8 cellular contexts compared by ENCODE assay signal in the genomic region with DNA sequence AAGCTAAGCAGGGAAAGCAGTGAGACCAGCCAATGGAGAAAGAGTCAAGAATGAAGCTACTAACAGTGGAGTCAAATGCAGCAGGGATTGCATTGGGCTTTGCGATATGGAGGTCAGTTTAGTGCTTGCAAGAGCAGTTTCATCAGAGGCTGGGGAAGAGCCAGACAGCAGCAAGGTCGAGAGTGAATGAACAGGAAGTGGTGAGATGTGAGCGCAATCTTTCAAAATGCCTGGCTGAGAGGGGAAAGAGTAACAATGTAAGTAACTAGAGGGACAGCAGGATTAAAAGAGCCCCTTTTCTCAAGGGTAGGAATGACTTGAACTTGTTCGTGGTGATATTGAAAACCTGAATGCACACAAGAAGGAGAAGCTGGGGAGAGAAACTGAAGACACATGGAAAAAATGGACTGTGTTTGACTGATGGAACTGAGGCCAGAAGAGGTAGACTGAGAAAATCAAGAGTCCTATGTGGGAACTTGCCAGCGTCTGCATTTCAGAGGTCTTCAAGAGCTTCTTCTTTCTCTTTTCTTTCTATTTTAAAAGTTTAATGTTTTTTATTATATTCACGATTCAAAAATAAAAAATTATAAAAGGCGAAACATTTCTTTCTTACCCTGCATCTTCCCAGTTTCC. TPM values are rescaled to one million over a fixed set of nuclear protein-coding genes. Genes with fewer than 3 reads are reported as not detected.
DNase-seq lines count a peak whose midpoint lies in the region; ATAC-seq and TF ChIP-seq lines count a peak whose summit lies in the region.

No MANE protein-coding gene starts in this region.

- peaks cover 9% of the 10 kb centered on the region for H3K4me1 Mint-ChIP-seq in MCF 10A (ENCODE audit: insufficient read depth, unreplicated experiment)
- peaks cover 40% of the 10 kb centered on the region for H3K4me1 Mint-ChIP-seq in stimulated activated memory B cell treated with anti-CD40 and anti-IgM and Interleukin-4, amounts not matched to agents 10 μg/mL and 1 μg/mL and 100 μg/mL, for 72 hours

- no peaks in the 10 kb centered on the region for H3K36me3 ChIP-seq in breast epithelium
- no peaks in the 10 kb centered on the region for H3K36me3 ChIP-seq in OCI-LY1 (ENCODE audit: insufficient read depth, low read length)
- H3K36me3 ChIP-seq in mammary epithelial cell (ENCODE audit: insufficient read depth, low read length) = no peaks in the 10 kb centered on the region
- H3K36me3 ChIP-seq in stomach = no peaks in the 10 kb centered on the region

- no TSS peak for BruUV-seq in MCF 10A (replicated peaks; lab: Mats Ljungman, UMichigan)
- BruUV-seq in mammary epithelial cell (replicated peaks; lab: Mats Ljungman, UMichigan) = no TSS peak

- no peaks in the 10 kb centered on the region for H3K27me3 Mint-ChIP-seq in MCF 10A (ENCODE audit: insufficient read depth, unreplicated experiment)
- H3K27me3 Mint-ChIP-seq in stimulated activated memory B cell treated with anti-CD40 and anti-IgM and Interleukin-4, amounts not matched to agents 10 μg/mL and 1 μg/mL and 100 μg/mL, for 72 hours = peaks cover 8% of the 10 kb centered on the region

- no peaks in the 10 kb centered on the region for H3K36me3 Mint-ChIP-seq in MCF 10A (ENCODE audit: insufficient read depth, unreplicated experiment)
- H3K36me3 Mint-ChIP-seq in stimulated activated memory B cell treated with anti-CD40 and anti-IgM and Interleukin-4, amounts not matched to agents 10 μg/mL and 1 μg/mL and 100 μg/mL, for 72 hours = no peaks in the 10 kb centered on the region

- H4K20me1 ChIP-seq in OCI-LY1 (ENCODE audit: insufficient read depth, low read length) = no peaks in the 10 kb centered on the region
- no peaks in the 10 kb centered on the region for H4K20me1 ChIP-seq in mammary epithelial cell (ENCODE audit: insufficient read depth, low read length)

- H3F3A ChIP-seq in OCI-LY1 (ENCODE audit: insufficient read depth, low read length) = no peaks in the 10 kb centered on the region

- H3K4me1 ChIP-seq in breast epithelium = no peaks in the 10 kb centered on the region
- peaks cover 50% of the 10 kb centered on the region for H3K4me1 ChIP-seq in OCI-LY1 (ENCODE audit: insufficient read depth, low read length, severe bottlenecking)
- no peaks in the 10 kb centered on the region for H3K4me1 ChIP-seq in mammary epithelial cell (ENCODE audit: insufficient read depth, low read length)
- H3K4me1 ChIP-seq in stomach = peaks cover 0 to 28% (median 3%) of the 10 kb centered on the region in 4 donors

- intact Hi-C loops in MCF 10A (cut with micrococcal nuclease) = no loop called here
- intact Hi-C loops in breast epithelium (cut with DNase I; ENCODE audit: low total_unique reads) = no loop called here
- intact Hi-C loops in mammary epithelial cell (cut with micrococcal nuclease) = no loop called here
- intact Hi-C loops in sciatic nerve (cut with DNase I) = no loop called here
- intact Hi-C loops in stomach (cut with DNase I; ENCODE audit: low total_unique reads) = no loop called here

- 84% methylated on average over 7 of the region's 7 CpGs for WGBS in mammary epithelial cell (ENCODE audit: low coverage, missing lambda C conversion rate)
- WGBS in stomach, 5 donors = 58 to 78% (median 72%) methylated on average over 7 of the region's 7 CpGs

- H3K9me3 ChIP-seq in breast epithelium (no peaks in the 10 kb centered on the region), OCI-LY1 (ENCODE audit: low read length) (no peaks in the 10 kb centered on the region), mammary epithelial cell (replicated peaks; ENCODE audit: insufficient read depth, low read length) (no peaks in the 10 kb centered on the region), stomach (no peaks in the 10 kb centered on the region)

- ATAC-seq in HG02798 (IDR thresholded peaks at IDR 0.05; ENCODE audit: poor library complexity, unreplicated experiment) = peak; percentile 88
- ATAC-seq in stimulated activated memory B cell treated with anti-CD40 and anti-IgM and Interleukin-4, amounts not matched to agents 10 μg/mL and 1 μg/mL and 100 μg/mL, for 72 hours = peak; percentile 78
- no peak for ATAC-seq in sciatic nerve

- H3K79me2 ChIP-seq in OCI-LY1 (ENCODE audit: insufficient read depth, low read length) = no peaks in the 10 kb centered on the region
- no peaks in the 10 kb centered on the region for H3K79me2 ChIP-seq in mammary epithelial cell (ENCODE audit: insufficient read depth, low read length)

- no peak overlapping the region for H3K27ac Mint-ChIP-seq in MCF 10A (ENCODE audit: low read depth, unreplicated experiment)
- peak overlapping the region; percentile 40 for H3K27ac Mint-ChIP-seq in stimulated activated memory B cell treated with anti-CD40 and anti-IgM and Interleukin-4, amounts not matched to agents 10 μg/mL and 1 μg/mL and 100 μg/mL, for 72 hours

- H3K9ac ChIP-seq in OCI-LY1 (ENCODE audit: low read length) (peak overlapping the region; percentile 5), mammary epithelial cell (ENCODE audit: insufficient read depth, low read length) (no peak overlapping the region)

- in situ Hi-C loops in mammary epithelial cell (cut with MboI; ENCODE audit: low sequenced_read_pairs in 2 of 2) = no loop called here

- CTCF ChIA-PET in MCF 10A (lab: Yijun Ruan, JAX) (interaction anchor here (0.6 to 1.2 kb wide), 3 partner anchors 14 to 1959 kb away, joined by 3 to 7 read pairs (median 3); no protein-coding TSS in a partner anchor), mammary epithelial cell (lab: Charles Lee; ENCODE audit: low non-redundant PET) (no interaction called here)

- dilution Hi-C loops in mammary epithelial cell (cut with HindIII; ENCODE audit: low sequenced_read_pairs) = no loop called here

- H3K4me2 ChIP-seq in OCI-LY1 (ENCODE audit: low read length) (peak overlapping the region; percentile 35), mammary epithelial cell (ENCODE audit: insufficient read depth, low read depth, low read length) (no peak overlapping the region)

- DNase-seq in MCF 10A (ENCODE audit: unreplicated experiment) = peak; percentile 23
- no peak for DNase-seq in breast epithelium (ENCODE audit: low spot score in 2 of 2)
- peak; percentile 9 for DNase-seq in mammary epithelial cell
- no peak for DNase-seq in sciatic nerve (ENCODE audit: low spot score)
- DNase-seq in stomach = no peak

- H3K4me3 Mint-ChIP-seq in MCF 10A (ENCODE audit: unreplicated experiment) = no peak overlapping the region
- H3K4me3 Mint-ChIP-seq in stimulated activated memory B cell treated with anti-CD40 and anti-IgM and Interleukin-4, amounts not matched to agents 10 μg/mL and 1 μg/mL and 100 μg/mL, for 72 hours = peak overlapping the region; percentile 0

- no peak for TF ChIP-seq CTCF in MCF 10A (IDR thresholded peaks at IDR 0.05; ENCODE audit: unreplicated experiment)
- TF ChIP-seq CTCF in breast epithelium (IDR thresholded peaks at IDR 0.05) = no peak
- TF ChIP-seq CTCF in OCI-LY1 (IDR thresholded peaks at IDR 0.05; ENCODE audit: low read length) = no peak
- TF ChIP-seq CTCF in mammary epithelial cell (conservative IDR thresholded peaks at IDR 0.05 in 1 of 2, IDR thresholded peaks at IDR 0.05 in 1 of 2; ENCODE audit: extremely low read depth in 1 of 2, insufficient read depth in 1 of 2, low read depth in 1 of 2, low read length in 2 of 2) = no peak
- no peak for TF ChIP-seq CTCF in stomach (IDR thresholded peaks at IDR 0.05)

- POLR2A ChIA-PET in MCF 10A (lab: Yijun Ruan, JAX) = interaction anchor here (0.6 kb wide), 1 partner anchor 27 kb away, joined by 3 read pairs; no protein-coding TSS in a partner anchor

- H2AFZ ChIP-seq in OCI-LY1 (ENCODE audit: low read length) = peak overlapping the region; percentile 45
- H2AFZ ChIP-seq in mammary epithelial cell (ENCODE audit: low read depth, low read length) = no peak overlapping the region

- no peaks in the 10 kb centered on the region for H3K9me3 Mint-ChIP-seq in MCF 10A (ENCODE audit: unreplicated experiment)
- H3K9me3 Mint-ChIP-seq in stimulated activated memory B cell treated with anti-CD40 and anti-IgM and Interleukin-4, amounts not matched to agents 10 μg/mL and 1 μg/mL and 100 μg/mL, for 72 hours = no peaks in the 10 kb centered on the region

- H3K4me3 ChIP-seq in breast epithelium = no peak overlapping the region
- peak overlapping the region; percentile 7 for H3K4me3 ChIP-seq in OCI-LY1 (ENCODE audit: low read depth, low read length, poor library complexity, severe bottlenecking)
- H3K4me3 ChIP-seq in mammary epithelial cell (replicated peaks in 1 of 3; ENCODE audit: insufficient read depth in 1 of 3, low read depth in 2 of 3, low read length in 3 of 3) = no peak overlapping the region
- no peak overlapping the region for H3K4me3 ChIP-seq in stomach

- TF ChIP-seq POLR2A in breast epithelium (IDR thresholded peaks at IDR 0.05) (no peak), stomach (IDR thresholded peaks at IDR 0.05) (no peak)

- no peaks in the 10 kb centered on the region for H3K9me2 ChIP-seq in OCI-LY1 (ENCODE audit: low read depth, low read length)

- H3K27ac ChIP-seq in breast epithelium (no peak overlapping the region), OCI-LY1 (ENCODE audit: low read depth, low read length, poor library complexity, severe bottlenecking) (peak overlapping the region; percentile 66), mammary epithelial cell (ENCODE audit: insufficient read depth, low read depth, low read length) (no peak overlapping the region), stomach (no peak overlapping the region)

- no peak for TF ChIP-seq EP300 in stomach (IDR thresholded peaks at IDR 0.05)

- no peaks in the 10 kb centered on the region for H3K27me3 ChIP-seq in breast epithelium
- no peaks in the 10 kb centered on the region for H3K27me3 ChIP-seq in OCI-LY1 (ENCODE audit: insufficient read depth, low read length)
- peaks cover 2% of the 10 kb centered on the region for H3K27me3 ChIP-seq in mammary epithelial cell (ENCODE audit: insufficient read depth, low read length)
- H3K27me3 ChIP-seq in stomach = no peaks in the 10 kb centered on the region

RNA-seq across cellular contexts. Expression of gene GPR160, which starts 30.6 kb away (rescaled TPM):
- total RNA-seq in MCF 10A (2022) (1.8 and 2.6 TPM in 2 replicates), breast epithelium (10 to 100 TPM in 2 of 3 donors, 1 to 10 TPM in 1; 4.2 to 31.9 (median 27.9) TPM), mammary epithelial cell (under 1 TPM; 0.33 to 0.66 TPM), sciatic nerve (5.4 TPM), stomach (10 to 100 TPM in 4 of 5 donors, under 1 TPM in 1; 0.58 to 70.1 (median 52.4) TPM)
- polyA plus RNA-seq in mammary epithelial cell (0.33 TPM), stomach (10 to 100 TPM; 16.5 to 68.4 (median 43.8) TPM)
- not detected for polyA minus RNA-seq in mammary epithelial cell

RNA-seq across cellular contexts. Expression of gene SEC62, which starts 40.5 kb away (rescaled TPM):
- 58.5 and 62.1 TPM in 2 replicates for total RNA-seq in MCF 10A (2022)
- total RNA-seq in breast epithelium = 100 to 1,000 TPM in 1 of 3 donors, 10 to 100 TPM in 2; 55.1 to 101 (median 56.1) TPM
- 10 to 100 TPM; 25.2 to 68.7 TPM for total RNA-seq in mammary epithelial cell
- polyA plus RNA-seq in mammary epithelial cell = 41.5 TPM
- 109 TPM for polyA minus RNA-seq in mammary epithelial cell
- 232 TPM for total RNA-seq in sciatic nerve
- 10 to 100 TPM; 12.1 to 79.9 (median 45.5) TPM for total RNA-seq in stomach
- polyA plus RNA-seq in stomach = 100 to 1,000 TPM in 1 of 3 donors, 10 to 100 TPM in 2; 38.1 to 239 (median 80.2) TPM

Comparison
In these comparisons a context has a peak if more than half of its experiments do, and no peak if none do; other contexts are left out.
1. DNase-seq: peak in MCF 10A (single experiment) and mammary epithelial cell (single experiment); none in breast epithelium (0 of 2), sciatic nerve (single experiment) and stomach (single experiment).